1 cellular context compared by ENCODE assay signal in genomic region chr5:16618138-16618897, GRCh38.
TF ChIP-seq lines count a peak whose summit lies in the region.

No MANE protein-coding gene starts in this region.

TF ChIP-seq in GM23338, 12 proteins besides CTCF, POLR2A, EP300 and RAD21 (continued from another document):
- no peak for TF ChIP-seq ETS1 (IDR thresholded peaks at IDR 0.05)
- TF ChIP-seq ZNF114 (CRISPR knock-in tag; IDR thresholded peaks at IDR 0.05), result no peak
- TF ChIP-seq NANOG (IDR thresholded peaks at IDR 0.05; ENCODE audit: borderline replicate concordance), result no peak
- TF ChIP-seq JUNB (IDR thresholded peaks at IDR 0.05; ENCODE audit: unreplicated experiment), result no peak
- TF ChIP-seq ZNF331 (CRISPR knock-in tag; IDR thresholded peaks at IDR 0.05; ENCODE audit: low read depth), result no peak
- no peak for TF ChIP-seq POLR2AphosphoS5 (IDR thresholded peaks at IDR 0.05; ENCODE audit: low read depth)
- TF ChIP-seq STAT1 (IDR thresholded peaks at IDR 0.05; ENCODE audit: unreplicated experiment), result no peak
- no peak for TF ChIP-seq CREB1 (CRISPR knock-in tag; IDR thresholded peaks at IDR 0.05; ENCODE audit: low read depth)
